Comparison of ENCODE assay signal across 1 cellular context in the genomic region with DNA sequence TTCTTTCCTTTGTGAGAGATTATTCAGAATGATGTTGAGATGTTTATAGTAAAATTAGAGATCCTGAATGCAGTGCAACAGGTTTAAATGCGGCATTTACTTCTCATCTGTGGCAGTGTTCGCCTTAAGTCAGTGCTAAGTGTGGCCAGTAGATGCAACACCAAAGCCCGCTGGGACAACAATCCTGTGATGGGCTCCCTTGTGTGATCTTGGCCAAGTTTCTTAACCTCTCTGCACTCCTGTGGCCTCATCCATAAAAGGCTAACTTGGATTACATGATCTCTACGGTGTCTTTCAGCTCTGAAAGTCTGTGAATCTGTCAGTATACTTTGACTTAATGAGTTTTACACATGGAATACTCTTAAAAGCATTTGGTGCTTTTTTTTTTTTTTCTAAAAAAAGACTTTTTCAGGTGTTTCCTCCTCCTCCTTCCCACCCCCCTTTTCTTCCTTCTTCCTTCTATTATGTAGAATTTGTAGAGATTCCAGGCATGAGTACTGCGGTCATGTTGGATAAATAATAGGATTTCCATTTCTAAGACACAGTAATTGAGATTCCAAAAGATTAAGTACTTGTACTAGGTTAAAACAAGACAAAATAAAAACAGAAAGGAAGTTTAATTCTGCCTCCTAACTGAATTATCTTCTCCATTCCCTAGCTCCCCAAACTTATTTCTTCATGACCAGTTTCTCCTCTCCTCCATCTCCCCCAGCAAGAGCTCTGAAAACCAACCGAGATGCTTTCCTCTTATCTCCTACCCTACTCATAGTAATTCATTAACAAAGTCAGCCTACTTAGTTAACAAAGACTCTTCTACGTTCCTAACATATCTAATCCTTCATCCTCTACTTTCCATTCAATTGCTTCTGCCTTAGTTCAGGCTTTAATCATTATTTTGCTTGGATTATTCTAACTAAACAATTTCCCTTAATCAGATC.
TF ChIP-seq lines count a peak whose summit lies in the region.

No MANE protein-coding gene starts in this region.

TF ChIP-seq in H1, 55 proteins besides CTCF, POLR2A, EP300 and RAD21:
- TF ChIP-seq TCF12 (IDR thresholded peaks at IDR 0.05; ENCODE audit: low read depth, low read length) = no peak
- TF ChIP-seq SUZ12 (IDR thresholded peaks at IDR 0.05; ENCODE audit: low read length) = no peak
- no peak for TF ChIP-seq SIRT6 (IDR thresholded peaks at IDR 0.05; ENCODE audit: low read length)
- TF ChIP-seq, protein P1, sequence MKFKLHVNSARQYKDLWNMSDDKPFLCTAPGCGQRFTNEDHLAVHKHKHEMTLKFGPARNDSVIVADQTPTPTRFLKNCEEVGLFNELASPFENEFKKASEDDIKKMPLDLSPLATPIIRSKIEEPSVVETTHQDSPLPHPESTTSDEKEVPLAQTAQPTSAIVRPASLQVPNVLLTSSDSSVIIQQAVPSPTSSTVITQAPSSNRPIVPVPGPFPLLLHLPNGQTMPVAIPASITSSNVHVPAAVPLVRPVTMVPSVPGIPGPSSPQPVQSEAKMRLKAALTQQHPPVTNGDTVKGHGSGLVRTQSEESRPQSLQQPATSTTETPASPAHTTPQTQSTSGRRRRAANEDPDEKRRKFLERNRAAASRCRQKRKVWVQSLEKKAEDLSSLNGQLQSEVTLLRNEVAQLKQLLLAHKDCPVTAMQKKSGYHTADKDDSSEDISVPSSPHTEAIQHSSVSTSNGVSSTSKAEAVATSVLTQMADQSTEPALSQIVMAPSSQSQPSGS (IDR thresholded peaks at IDR 0.05; ENCODE audit: low read length) = no peak
- no peak for TF ChIP-seq SP2 (IDR thresholded peaks at IDR 0.05; ENCODE audit: low read length)
- TF ChIP-seq, protein P2, sequence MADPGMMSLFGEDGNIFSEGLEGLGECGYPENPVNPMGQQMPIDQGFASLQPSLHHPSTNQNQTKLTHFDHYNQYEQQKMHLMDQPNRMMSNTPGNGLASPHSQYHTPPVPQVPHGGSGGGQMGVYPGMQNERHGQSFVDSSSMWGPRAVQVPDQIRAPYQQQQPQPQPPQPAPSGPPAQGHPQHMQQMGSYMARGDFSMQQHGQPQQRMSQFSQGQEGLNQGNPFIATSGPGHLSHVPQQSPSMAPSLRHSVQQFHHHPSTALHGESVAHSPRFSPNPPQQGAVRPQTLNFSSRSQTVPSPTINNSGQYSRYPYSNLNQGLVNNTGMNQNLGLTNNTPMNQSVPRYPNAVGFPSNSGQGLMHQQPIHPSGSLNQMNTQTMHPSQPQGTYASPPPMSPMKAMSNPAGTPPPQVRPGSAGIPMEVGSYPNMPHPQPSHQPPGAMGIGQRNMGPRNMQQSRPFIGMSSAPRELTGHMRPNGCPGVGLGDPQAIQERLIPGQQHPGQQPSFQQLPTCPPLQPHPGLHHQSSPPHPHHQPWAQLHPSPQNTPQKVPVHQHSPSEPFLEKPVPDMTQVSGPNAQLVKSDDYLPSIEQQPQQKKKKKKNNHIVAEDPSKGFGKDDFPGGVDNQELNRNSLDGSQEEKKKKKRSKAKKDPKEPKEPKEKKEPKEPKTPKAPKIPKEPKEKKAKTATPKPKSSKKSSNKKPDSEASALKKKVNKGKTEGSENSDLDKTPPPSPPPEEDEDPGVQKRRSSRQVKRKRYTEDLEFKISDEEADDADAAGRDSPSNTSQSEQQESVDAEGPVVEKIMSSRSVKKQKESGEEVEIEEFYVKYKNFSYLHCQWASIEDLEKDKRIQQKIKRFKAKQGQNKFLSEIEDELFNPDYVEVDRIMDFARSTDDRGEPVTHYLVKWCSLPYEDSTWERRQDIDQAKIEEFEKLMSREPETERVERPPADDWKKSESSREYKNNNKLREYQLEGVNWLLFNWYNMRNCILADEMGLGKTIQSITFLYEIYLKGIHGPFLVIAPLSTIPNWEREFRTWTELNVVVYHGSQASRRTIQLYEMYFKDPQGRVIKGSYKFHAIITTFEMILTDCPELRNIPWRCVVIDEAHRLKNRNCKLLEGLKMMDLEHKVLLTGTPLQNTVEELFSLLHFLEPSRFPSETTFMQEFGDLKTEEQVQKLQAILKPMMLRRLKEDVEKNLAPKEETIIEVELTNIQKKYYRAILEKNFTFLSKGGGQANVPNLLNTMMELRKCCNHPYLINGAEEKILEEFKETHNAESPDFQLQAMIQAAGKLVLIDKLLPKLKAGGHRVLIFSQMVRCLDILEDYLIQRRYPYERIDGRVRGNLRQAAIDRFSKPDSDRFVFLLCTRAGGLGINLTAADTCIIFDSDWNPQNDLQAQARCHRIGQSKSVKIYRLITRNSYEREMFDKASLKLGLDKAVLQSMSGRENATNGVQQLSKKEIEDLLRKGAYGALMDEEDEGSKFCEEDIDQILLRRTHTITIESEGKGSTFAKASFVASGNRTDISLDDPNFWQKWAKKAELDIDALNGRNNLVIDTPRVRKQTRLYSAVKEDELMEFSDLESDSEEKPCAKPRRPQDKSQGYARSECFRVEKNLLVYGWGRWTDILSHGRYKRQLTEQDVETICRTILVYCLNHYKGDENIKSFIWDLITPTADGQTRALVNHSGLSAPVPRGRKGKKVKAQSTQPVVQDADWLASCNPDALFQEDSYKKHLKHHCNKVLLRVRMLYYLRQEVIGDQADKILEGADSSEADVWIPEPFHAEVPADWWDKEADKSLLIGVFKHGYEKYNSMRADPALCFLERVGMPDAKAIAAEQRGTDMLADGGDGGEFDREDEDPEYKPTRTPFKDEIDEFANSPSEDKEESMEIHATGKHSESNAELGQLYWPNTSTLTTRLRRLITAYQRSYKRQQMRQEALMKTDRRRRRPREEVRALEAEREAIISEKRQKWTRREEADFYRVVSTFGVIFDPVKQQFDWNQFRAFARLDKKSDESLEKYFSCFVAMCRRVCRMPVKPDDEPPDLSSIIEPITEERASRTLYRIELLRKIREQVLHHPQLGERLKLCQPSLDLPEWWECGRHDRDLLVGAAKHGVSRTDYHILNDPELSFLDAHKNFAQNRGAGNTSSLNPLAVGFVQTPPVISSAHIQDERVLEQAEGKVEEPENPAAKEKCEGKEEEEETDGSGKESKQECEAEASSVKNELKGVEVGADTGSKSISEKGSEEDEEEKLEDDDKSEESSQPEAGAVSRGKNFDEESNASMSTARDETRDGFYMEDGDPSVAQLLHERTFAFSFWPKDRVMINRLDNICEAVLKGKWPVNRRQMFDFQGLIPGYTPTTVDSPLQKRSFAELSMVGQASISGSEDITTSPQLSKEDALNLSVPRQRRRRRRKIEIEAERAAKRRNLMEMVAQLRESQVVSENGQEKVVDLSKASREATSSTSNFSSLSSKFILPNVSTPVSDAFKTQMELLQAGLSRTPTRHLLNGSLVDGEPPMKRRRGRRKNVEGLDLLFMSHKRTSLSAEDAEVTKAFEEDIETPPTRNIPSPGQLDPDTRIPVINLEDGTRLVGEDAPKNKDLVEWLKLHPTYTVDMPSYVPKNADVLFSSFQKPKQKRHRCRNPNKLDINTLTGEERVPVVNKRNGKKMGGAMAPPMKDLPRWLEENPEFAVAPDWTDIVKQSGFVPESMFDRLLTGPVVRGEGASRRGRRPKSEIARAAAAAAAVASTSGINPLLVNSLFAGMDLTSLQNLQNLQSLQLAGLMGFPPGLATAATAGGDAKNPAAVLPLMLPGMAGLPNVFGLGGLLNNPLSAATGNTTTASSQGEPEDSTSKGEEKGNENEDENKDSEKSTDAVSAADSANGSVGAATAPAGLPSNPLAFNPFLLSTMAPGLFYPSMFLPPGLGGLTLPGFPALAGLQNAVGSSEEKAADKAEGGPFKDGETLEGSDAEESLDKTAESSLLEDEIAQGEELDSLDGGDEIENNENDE (IDR thresholded peaks at IDR 0.05; ENCODE audit: insufficient replicate concordance, low read length) = no peak
- no peak for TF ChIP-seq SRF (IDR thresholded peaks at IDR 0.05; ENCODE audit: low read depth, low read length)
- no peak for TF ChIP-seq CHD1 (IDR thresholded peaks at IDR 0.05; ENCODE audit: low read depth, low read length)
- no peak for TF ChIP-seq POLR2AphosphoS5 (IDR thresholded peaks at IDR 0.05; ENCODE audit: low read depth, low read length)
- no peak for TF ChIP-seq CBX5 (IDR thresholded peaks at IDR 0.05; ENCODE audit: low read depth, low read length)
- TF ChIP-seq GABPA (IDR thresholded peaks at IDR 0.05; ENCODE audit: borderline replicate concordance, insufficient read depth, low read length) = no peak
- no peak for TF ChIP-seq EGR1 (IDR thresholded peaks at IDR 0.05; ENCODE audit: borderline replicate concordance, low read depth, low read length)
- no peak for TF ChIP-seq KDM1A (IDR thresholded peaks at IDR 0.05; ENCODE audit: borderline replicate concordance, low read length)
- TF ChIP-seq PHF8 (conservative IDR thresholded peaks at IDR 0.05; ENCODE audit: low read depth, low read length) = no peak
